15 cellular contexts compared by ENCODE assay signal in the genomic region with DNA sequence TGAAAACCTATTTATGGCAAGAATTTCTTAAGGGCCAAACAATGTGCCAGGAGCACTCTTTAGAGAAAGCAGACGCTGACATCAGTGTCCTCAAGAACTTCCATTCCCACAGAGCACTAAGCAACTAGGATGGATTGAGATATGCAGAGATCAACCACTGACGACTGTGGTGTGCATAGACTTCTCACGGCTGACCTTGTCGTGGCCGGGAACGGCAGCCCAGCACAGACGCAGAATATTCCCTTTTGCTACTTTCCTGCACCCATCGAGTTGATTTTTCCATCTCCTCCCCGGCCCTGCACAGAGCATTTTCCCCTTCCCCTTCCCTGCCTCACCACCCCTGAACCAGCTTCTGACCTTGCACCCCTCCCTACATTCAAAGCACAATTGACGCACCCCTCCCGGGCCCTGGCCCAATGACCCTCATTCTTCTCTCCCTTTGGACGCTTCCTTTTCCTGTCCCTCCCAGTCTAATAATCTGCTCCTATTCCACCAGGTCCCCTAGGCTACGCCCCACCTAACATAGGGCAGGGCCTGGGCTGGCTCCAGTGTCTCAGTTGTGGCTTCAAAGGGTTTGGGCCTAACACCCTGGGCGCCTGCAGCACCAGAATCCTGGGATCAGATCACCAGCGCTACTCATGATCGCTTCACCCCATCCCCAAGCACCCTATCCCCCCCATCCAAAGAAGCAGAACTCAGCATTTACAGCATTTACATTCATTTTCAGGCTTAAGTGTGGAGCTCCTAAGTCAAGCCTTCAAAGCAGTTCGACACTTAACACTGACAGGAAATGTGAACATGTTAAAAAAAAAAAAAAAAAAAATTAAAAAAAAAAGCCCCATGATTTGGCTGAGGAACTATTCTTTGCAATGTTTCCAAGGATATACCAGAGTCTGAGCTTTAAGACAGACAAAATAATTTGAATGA.
DNase-seq lines count a peak whose midpoint lies in the region; ATAC-seq, FAIRE-seq and TF ChIP-seq lines count a peak whose summit lies in the region.
"Had no signal": no experiment of that assay in that cellular context is flagged by ENCODE, and none has a peak within 500 bp of the region (broad histone marks: within the 10 kb centered on the region; RNA-seq: fewer than 3 reads in every experiment).

No MANE protein-coding gene starts in this region.

- TF ChIP-seq POLR2A in endothelial cell of umbilical vein (IDR thresholded peaks at IDR 0.05; ENCODE audit: low read depth, low read length), result no peak
- TF ChIP-seq POLR2A in prostate gland (IDR thresholded peaks at IDR 0.05), result no peak

- no peaks in the 10 kb centered on the region for H3K27me3 Mint-ChIP-seq in CD8-positive, alpha-beta T cell (ENCODE audit: low read depth)
- no peaks in the 10 kb centered on the region for H3K27me3 Mint-ChIP-seq in T-helper 2 cell treated with Interferon-gamma antibody and Interleukin-4, amounts not matched to agents 5 μg/mL and 100 μg/mL, for 36 hours (ENCODE audit: low read depth)
- H3K27me3 Mint-ChIP-seq in natural killer cell (ENCODE audit: low read depth in 2 of 2), result no peaks in the 10 kb centered on the region

- peak; percentile 64 for ATAC-seq in CD8-positive, alpha-beta T cell
- peak; percentile 49 to 82 (median 63) for ATAC-seq in natural killer cell

- no peaks in the 10 kb centered on the region for H3K79me2 ChIP-seq in endothelial cell of umbilical vein (ENCODE audit: control insufficient read depth, insufficient read depth, low read length)

- peak overlapping the region; percentile 58 for H3K4me3 Mint-ChIP-seq in CD8-positive, alpha-beta T cell
- H3K4me3 Mint-ChIP-seq in T-helper 2 cell treated with Interferon-gamma antibody and Interleukin-4, amounts not matched to agents 5 μg/mL and 100 μg/mL, for 36 hours, result peak overlapping the region; percentile 33
- H3K4me3 Mint-ChIP-seq in natural killer cell, result peak overlapping the region; percentile 40
- H3K4me3 Mint-ChIP-seq: nephron had no signal

- intact Hi-C loops in CD8-positive, alpha-beta T cell (cut with DNase I, micrococcal nuclease), result loop anchor here in 1 of 2 experiments (1.0 to 5.0 kb wide), 2 partner anchors 10 to 35 kb away; no protein-coding TSS in a partner anchor
- intact Hi-C loops in endothelial cell of umbilical vein (cut with micrococcal nuclease), result no loop called here
- intact Hi-C loops in natural killer cell (cut with micrococcal nuclease), result no loop called here
- intact Hi-C loops in prostate gland (cut with DNase I), result no loop called here

- no peaks in the 10 kb centered on the region for H3K9me3 ChIP-seq in CD8-positive, alpha-beta T cell (ENCODE audit: low read length)
- H3K9me3 ChIP-seq in endothelial cell of umbilical vein (replicated peaks; ENCODE audit: control insufficient read depth, insufficient read depth, low read length) (no peaks in the 10 kb centered on the region), prostate gland (no peaks in the 10 kb centered on the region)
- H3K9me3 ChIP-seq: adrenal gland, SK-N-SH had no signal

- TF ChIP-seq CTCF in CD8-positive, alpha-beta T cell (IDR thresholded peaks at IDR 0.05), result no peak
- TF ChIP-seq CTCF in endothelial cell of umbilical vein (IDR thresholded peaks at IDR 0.05; ENCODE audit: extremely low read depth in 1 of 2, insufficient read depth in 1 of 2, low read depth in 1 of 2, low read length in 2 of 2) (no peak), natural killer cell (IDR thresholded peaks at IDR 0.05) (no peak), prostate gland (IDR thresholded peaks at IDR 0.05) (no peak)

- peaks cover 90% of the 10 kb centered on the region for H3K4me1 Mint-ChIP-seq in CD8-positive, alpha-beta T cell (ENCODE audit: low read depth)
- H3K4me1 Mint-ChIP-seq in T-helper 2 cell treated with Interferon-gamma antibody and Interleukin-4, amounts not matched to agents 5 μg/mL and 100 μg/mL, for 36 hours (ENCODE audit: low read depth), result peaks cover 58% of the 10 kb centered on the region
- H3K4me1 Mint-ChIP-seq in natural killer cell, result peaks cover 46 to 53% of the 10 kb centered on the region in 2 donors

- no peak overlapping the region for H3K4me2 ChIP-seq in endothelial cell of umbilical vein (ENCODE audit: insufficient read depth, low read length)
- H3K4me2 ChIP-seq: SK-N-SH had no signal

- CTCF ChIA-PET in CD8-positive, alpha-beta T cell (lab: Charles Lee), result interaction anchor here (1.0 to 1.1 kb wide), 2 partner anchors 11 to 15 kb away, joined by 3 read pairs; no protein-coding TSS in a partner anchor
- CTCF ChIA-PET in endothelial cell of umbilical vein (lab: Charles Lee), result interaction anchor here (0.6 to 1.4 kb wide), 3 partner anchors 14 to 75 kb away, joined by 3 to 4 read pairs (median 3); no protein-coding TSS in a partner anchor

- H3K27ac Mint-ChIP-seq in CD8-positive, alpha-beta T cell, result peak overlapping the region; percentile 95
- peak overlapping the region; percentile 79 for H3K27ac Mint-ChIP-seq in T-helper 2 cell treated with Interferon-gamma antibody and Interleukin-4, amounts not matched to agents 5 μg/mL and 100 μg/mL, for 36 hours
- peak overlapping the region; percentile 66 to 93 for H3K27ac Mint-ChIP-seq in natural killer cell

- H3K27me3 ChIP-seq in CD8-positive, alpha-beta T cell (ENCODE audit: insufficient read depth, low read length), result no peaks in the 10 kb centered on the region
- no peaks in the 10 kb centered on the region for H3K27me3 ChIP-seq in endothelial cell of umbilical vein (ENCODE audit: control insufficient read depth in 2 of 2, insufficient read depth in 2 of 2, low read length in 2 of 2)
- H3K27me3 ChIP-seq in prostate gland (replicated peaks; ENCODE audit: insufficient read depth), result no peaks in the 10 kb centered on the region
- H3K27me3 ChIP-seq: adrenal gland had no signal

- DNase-seq in CD8-positive, alpha-beta T cell, result peak in 1 of 7 experiments; percentile 52
- no peak for DNase-seq in T-helper 2 cell treated with Interferon-gamma antibody and Interleukin-4, amounts not matched to agents 5 μg/mL and 100 μg/mL, for 36 hours (ENCODE audit: low spot score)
- DNase-seq in endothelial cell of umbilical vein (ENCODE audit: low read depth, low spot score) (no peak), natural killer cell (no peak), NCI-H1417 treated with DMSO at 0.1 percent for 48 hours (lab: John Stamatoyannopoulos, UW) (no peak), prostate gland (ENCODE audit: low spot score) (no peak), ecto neural progenitor cell (ENCODE audit: low spot score) (no peak)
- no peak for DNase-seq in stimulated activated CD4-positive, alpha-beta T cell treated with anti-CD3 and anti-CD28 coated beads, Interleukin-2, amount 100 ng/mL, for 48 hours
- DNase-seq: activated CD4-positive, CD25-positive, alpha-beta regulatory T cell treated with anti-CD3 and anti-CD28 coated beads, Interleukin-2, amount 50 U/mL, for 72 hours; NCI-H1105 treated with DMSO at 0.1 percent for 48 hours; NCI-H748 treated with DMSO at 0.1 percent for 48 hours; SK-N-SH; stimulated activated CD4-positive, alpha-beta T cell treated with anti-CD3 and anti-CD28 coated beads, Interleukin-12 subunit alpha, Interleukin-12 subunit beta, amount 100 ng/mL, for 4 hours had no signal

- no peaks in the 10 kb centered on the region for H3K9me1 ChIP-seq in endothelial cell of umbilical vein (replicated peaks; ENCODE audit: control insufficient read depth, extremely low read depth, insufficient read depth, low read length)

- FAIRE-seq in endothelial cell of umbilical vein (lab: Jason Lieb, UNC), result no peak

- peak overlapping the region; percentile 56 for H3K27ac ChIP-seq in CD8-positive, alpha-beta T cell (ENCODE audit: low read depth, low read length)
- H3K27ac ChIP-seq in endothelial cell of umbilical vein (ENCODE audit: insufficient read depth, low read depth, low read length) (no peak overlapping the region), prostate gland (no peak overlapping the region)
- H3K27ac ChIP-seq: adrenal gland had no signal

- H3K36me3 ChIP-seq in CD8-positive, alpha-beta T cell (ENCODE audit: insufficient read depth, low read length), result no peaks in the 10 kb centered on the region
- H3K36me3 ChIP-seq in endothelial cell of umbilical vein (ENCODE audit: control insufficient read depth in 2 of 2, extremely low read depth in 1 of 2, insufficient read depth in 2 of 2, low read length in 2 of 2), result no peaks in the 10 kb centered on the region
- H3K36me3 ChIP-seq in prostate gland, result no peaks in the 10 kb centered on the region
- H3K36me3 ChIP-seq: adrenal gland had no signal

- no TSS peak for BruUV-seq in endothelial cell of umbilical vein (replicated peaks; lab: Mats Ljungman, UMichigan)

- H3K9me3 Mint-ChIP-seq in CD8-positive, alpha-beta T cell, result no peaks in the 10 kb centered on the region
- H3K9me3 Mint-ChIP-seq in T-helper 2 cell treated with Interferon-gamma antibody and Interleukin-4, amounts not matched to agents 5 μg/mL and 100 μg/mL, for 36 hours, result no peaks in the 10 kb centered on the region
- no peaks in the 10 kb centered on the region for H3K9me3 Mint-ChIP-seq in natural killer cell

- H3K4me3 ChIP-seq in CD8-positive, alpha-beta T cell (ENCODE audit: low read depth, low read length), result peak overlapping the region; percentile 26
- H3K4me3 ChIP-seq in endothelial cell of umbilical vein (replicated peaks in 1 of 3; ENCODE audit: insufficient read depth in 1 of 3, low read depth in 1 of 3, low read length in 3 of 3) (no peak overlapping the region), prostate gland (no peak overlapping the region)
- H3K4me3 ChIP-seq: adrenal gland had no signal

- POLR2A ChIA-PET in CD8-positive, alpha-beta T cell (lab: Charles Lee), result interaction anchor here (0.6 to 1.5 kb wide), 8 partner anchors 10 to 274 kb away, joined by 3 to 7 read pairs (median 4); no protein-coding TSS in a partner anchor
- POLR2A ChIA-PET in endothelial cell of umbilical vein (lab: Charles Lee), result interaction anchor here (0.7 kb wide), 2 partner anchors 35 to 377 kb away, joined by 3 to 8 read pairs; no protein-coding TSS in a partner anchor

- peaks cover 90% of the 10 kb centered on the region for H3K4me1 ChIP-seq in CD8-positive, alpha-beta T cell (ENCODE audit: insufficient read depth, low read length)
- H3K4me1 ChIP-seq in endothelial cell of umbilical vein (ENCODE audit: control insufficient read depth, extremely low read depth, insufficient read depth, low read length) (peaks cover 17% of the 10 kb centered on the region), prostate gland (replicated peaks) (peaks cover 4% of the 10 kb centered on the region)

- no peaks in the 10 kb centered on the region for H4K20me1 ChIP-seq in endothelial cell of umbilical vein (replicated peaks; ENCODE audit: control insufficient read depth, extremely low read depth, insufficient read depth, low read length)

- 86% methylated on average over 17 of the region's 17 CpGs for WGBS in prostate gland

- peak overlapping the region; percentile 3 for H2AFZ ChIP-seq in endothelial cell of umbilical vein (ENCODE audit: low read depth, low read length)

- dilution Hi-C loops in endothelial cell of umbilical vein (cut with MboI; ENCODE audit: extremely low pct_ligation_motif_present, low sequenced_read_pairs), result no loop called here

- H3K9ac ChIP-seq in endothelial cell of umbilical vein (replicated peaks; ENCODE audit: extremely low read depth, insufficient read depth, low read length), result no peak overlapping the region
- H3K9ac ChIP-seq: SK-N-SH had no signal

- H3K36me3 Mint-ChIP-seq in CD8-positive, alpha-beta T cell, result peaks cover 26% of the 10 kb centered on the region
- peaks cover 14% of the 10 kb centered on the region for H3K36me3 Mint-ChIP-seq in T-helper 2 cell treated with Interferon-gamma antibody and Interleukin-4, amounts not matched to agents 5 μg/mL and 100 μg/mL, for 36 hours (ENCODE audit: low read depth)
- no peaks in the 10 kb centered on the region for H3K36me3 Mint-ChIP-seq in natural killer cell
